2 cellular contexts compared by ENCODE assay signal in the genomic region with DNA sequence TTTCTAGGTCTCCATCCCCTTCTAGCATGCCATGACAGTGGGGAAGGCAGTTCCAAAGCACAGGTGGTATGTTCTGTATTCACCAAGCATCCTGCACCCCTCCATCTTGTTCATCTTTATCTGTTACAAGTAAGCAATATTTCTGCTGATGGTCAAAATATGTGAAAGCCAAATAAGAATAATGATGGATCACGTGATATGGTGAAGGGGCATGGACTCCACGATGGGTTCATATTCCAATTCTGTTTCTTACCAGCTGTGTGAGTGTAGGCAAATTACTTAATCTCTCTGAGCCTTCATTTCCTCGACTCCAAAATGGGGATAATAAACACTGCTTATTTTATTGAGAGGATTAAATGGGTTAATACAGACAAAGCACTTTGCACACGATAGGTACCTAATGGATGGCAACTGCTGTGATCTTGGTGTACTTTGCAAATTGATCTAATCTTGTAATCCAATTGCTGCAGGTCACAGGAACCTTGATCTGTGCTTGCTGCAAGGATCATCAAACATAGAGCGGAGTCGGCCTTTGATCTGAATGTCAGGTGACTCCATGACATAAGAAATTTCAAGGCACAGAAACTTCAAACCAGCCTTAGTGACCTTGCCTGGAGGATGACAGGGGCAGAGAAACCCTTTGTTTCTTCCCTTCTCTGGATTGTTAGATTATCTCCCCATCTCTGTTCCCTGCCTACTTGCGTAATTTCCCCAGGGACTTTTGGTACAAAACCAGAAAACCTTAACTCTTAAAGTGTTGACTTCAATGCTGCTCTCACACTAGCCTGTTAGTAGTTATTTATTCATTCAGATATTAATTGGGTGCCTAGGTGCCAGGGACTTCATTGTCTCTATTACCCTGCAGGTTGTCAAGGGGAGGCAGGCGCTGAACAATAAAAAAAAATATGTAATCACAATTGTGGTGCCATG.
TF ChIP-seq lines count a peak whose summit lies in the region.

No MANE protein-coding gene starts in this region.

TF ChIP-seq in Ishikawa, 13 proteins besides CTCF, POLR2A, EP300 and RAD21:
- no peak for TF ChIP-seq ZBTB7A (IDR thresholded peaks at IDR 0.05; ENCODE audit: low read depth)
- 0 out of 2 replicates have a peak, but pooled peaks have one; percentile 2 for TF ChIP-seq CEBPB (IDR thresholded peaks at IDR 0.05)

TF ChIP-seq in GM12878, 131 proteins besides CTCF, POLR2A, EP300 and RAD21:
- TF ChIP-seq SIX5 (IDR thresholded peaks at IDR 0.05; ENCODE audit: low read depth, low read length, severe bottlenecking) (no peak), TCF7 (IDR thresholded peaks at IDR 0.05; ENCODE audit: borderline replicate concordance) (0 out of 2 replicates have a peak, but pooled peaks have one; percentile 33), POU2F2 (IDR thresholded peaks at IDR 0.05; ENCODE audit: borderline replicate concordance, low read depth, low read length) (no peak), MEF2B (IDR thresholded peaks at IDR 0.05; ENCODE audit: partially characterized antibody, poor library complexity, severe bottlenecking) (peak; percentile 38), ZNF384 (IDR thresholded peaks at IDR 0.05; ENCODE audit: borderline replicate concordance, low read depth, low read length) (no peak), SUPT20H (IDR thresholded peaks at IDR 0.05; ENCODE audit: borderline replicate concordance, control insufficient read depth, low read depth, low read length) (no peak), ATF7 (IDR thresholded peaks at IDR 0.05; ENCODE audit: low read depth) (no peak), RAD51 (IDR thresholded peaks at IDR 0.05) (no peak), RELA (IDR thresholded peaks at IDR 0.05; ENCODE audit: borderline replicate concordance, partially characterized antibody) (no peak), TAF1 (IDR thresholded peaks at IDR 0.05; ENCODE audit: borderline replicate concordance, low read depth, low read length) (no peak), ZNF274 (IDR thresholded peaks at IDR 0.05; ENCODE audit: insufficient read depth, insufficient read length) (no peak), TBL1XR1 (IDR thresholded peaks at IDR 0.05; ENCODE audit: low read depth, low read length) (no peak)
- TF ChIP-seq, protein P1, sequence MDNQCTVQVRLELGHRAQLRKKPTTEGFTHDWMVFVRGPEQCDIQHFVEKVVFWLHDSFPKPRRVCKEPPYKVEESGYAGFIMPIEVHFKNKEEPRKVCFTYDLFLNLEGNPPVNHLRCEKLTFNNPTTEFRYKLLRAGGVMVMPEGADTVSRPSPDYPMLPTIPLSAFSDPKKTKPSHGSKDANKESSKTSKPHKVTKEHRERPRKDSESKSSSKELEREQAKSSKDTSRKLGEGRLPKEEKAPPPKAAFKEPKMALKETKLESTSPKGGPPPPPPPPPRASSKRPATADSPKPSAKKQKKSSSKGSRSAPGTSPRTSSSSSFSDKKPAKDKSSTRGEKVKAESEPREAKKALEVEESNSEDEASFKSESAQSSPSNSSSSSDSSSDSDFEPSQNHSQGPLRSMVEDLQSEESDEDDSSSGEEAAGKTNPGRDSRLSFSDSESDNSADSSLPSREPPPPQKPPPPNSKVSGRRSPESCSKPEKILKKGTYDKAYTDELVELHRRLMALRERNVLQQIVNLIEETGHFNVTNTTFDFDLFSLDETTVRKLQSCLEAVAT (IDR thresholded peaks at IDR 0.05) = no peak
- TF ChIP-seq, protein P2, sequence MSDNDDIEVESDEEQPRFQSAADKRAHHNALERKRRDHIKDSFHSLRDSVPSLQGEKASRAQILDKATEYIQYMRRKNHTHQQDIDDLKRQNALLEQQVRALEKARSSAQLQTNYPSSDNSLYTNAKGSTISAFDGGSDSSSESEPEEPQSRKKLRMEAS (IDR thresholded peaks at IDR 0.05; ENCODE audit: low read depth, low read length) = no peak
- TF ChIP-seq, protein P3, sequence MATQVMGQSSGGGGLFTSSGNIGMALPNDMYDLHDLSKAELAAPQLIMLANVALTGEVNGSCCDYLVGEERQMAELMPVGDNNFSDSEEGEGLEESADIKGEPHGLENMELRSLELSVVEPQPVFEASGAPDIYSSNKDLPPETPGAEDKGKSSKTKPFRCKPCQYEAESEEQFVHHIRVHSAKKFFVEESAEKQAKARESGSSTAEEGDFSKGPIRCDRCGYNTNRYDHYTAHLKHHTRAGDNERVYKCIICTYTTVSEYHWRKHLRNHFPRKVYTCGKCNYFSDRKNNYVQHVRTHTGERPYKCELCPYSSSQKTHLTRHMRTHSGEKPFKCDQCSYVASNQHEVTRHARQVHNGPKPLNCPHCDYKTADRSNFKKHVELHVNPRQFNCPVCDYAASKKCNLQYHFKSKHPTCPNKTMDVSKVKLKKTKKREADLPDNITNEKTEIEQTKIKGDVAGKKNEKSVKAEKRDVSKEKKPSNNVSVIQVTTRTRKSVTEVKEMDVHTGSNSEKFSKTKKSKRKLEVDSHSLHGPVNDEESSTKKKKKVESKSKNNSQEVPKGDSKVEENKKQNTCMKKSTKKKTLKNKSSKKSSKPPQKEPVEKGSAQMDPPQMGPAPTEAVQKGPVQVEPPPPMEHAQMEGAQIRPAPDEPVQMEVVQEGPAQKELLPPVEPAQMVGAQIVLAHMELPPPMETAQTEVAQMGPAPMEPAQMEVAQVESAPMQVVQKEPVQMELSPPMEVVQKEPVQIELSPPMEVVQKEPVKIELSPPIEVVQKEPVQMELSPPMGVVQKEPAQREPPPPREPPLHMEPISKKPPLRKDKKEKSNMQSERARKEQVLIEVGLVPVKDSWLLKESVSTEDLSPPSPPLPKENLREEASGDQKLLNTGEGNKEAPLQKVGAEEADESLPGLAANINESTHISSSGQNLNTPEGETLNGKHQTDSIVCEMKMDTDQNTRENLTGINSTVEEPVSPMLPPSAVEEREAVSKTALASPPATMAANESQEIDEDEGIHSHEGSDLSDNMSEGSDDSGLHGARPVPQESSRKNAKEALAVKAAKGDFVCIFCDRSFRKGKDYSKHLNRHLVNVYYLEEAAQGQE (IDR thresholded peaks at IDR 0.05; ENCODE audit: low read depth, low read length) = no peak
TF ChIP-seq in GM12878: peak in this region for 2.
